In genomic region chr21:38223893-38224540, GRCh38 we compare ENCODE assay signal across 1 cellular context.
TF ChIP-seq lines count a peak whose summit lies in the region.

No MANE protein-coding gene starts in this region.

TF ChIP-seq in IMR-90, 13 proteins besides CTCF, POLR2A, EP300 and RAD21 (continued from another document):
- TF ChIP-seq USF2 (IDR thresholded peaks at IDR 0.05; ENCODE audit: low read depth, low read length): no peak
- TF ChIP-seq BHLHE40 (IDR thresholded peaks at IDR 0.05; ENCODE audit: low read depth, low read length): no peak
- no peak for TF ChIP-seq CEBPB (IDR thresholded peaks at IDR 0.05; ENCODE audit: low read depth, low read length)
- TF ChIP-seq MAFK (IDR thresholded peaks at IDR 0.05; ENCODE audit: low read depth, low read length): no peak
- TF ChIP-seq NFE2L2 (IDR thresholded peaks at IDR 0.05; ENCODE audit: low read depth, low read length): no peak
- no peak for TF ChIP-seq RFX5 (IDR thresholded peaks at IDR 0.05; ENCODE audit: low read depth, low read length)
- TF ChIP-seq MAZ (IDR thresholded peaks at IDR 0.05; ENCODE audit: borderline replicate concordance, low read depth, low read length): no peak
- no peak for TF ChIP-seq FOS (IDR thresholded peaks at IDR 0.05; ENCODE audit: low read depth, low read length)
- TF ChIP-seq ELK1 (IDR thresholded peaks at IDR 0.05; ENCODE audit: borderline replicate concordance, low read depth, low read length): no peak
- no peak for TF ChIP-seq RCOR1 (IDR thresholded peaks at IDR 0.05; ENCODE audit: insufficient replicate concordance, low read length)
